Comparison of ENCODE assay signal across 28 cellular contexts in genomic region chr5:142852361-142852760, GRCh38.
"Had no signal": no experiment of that assay in that cellular context is flagged by ENCODE, and none has a peak within 500 bp of the region (broad histone marks: within the 10 kb centered on the region; RNA-seq: fewer than 3 reads in every experiment).

No MANE protein-coding gene starts in this region.

- H3K4me3 ChIP-seq: colonic mucosa, lung, right lobe of liver, smooth muscle cell, stomach, thyroid gland, vagina had no signal

- DNase-seq: colonic mucosa; effector CD8-positive, alpha-beta T cell; endodermal cell; hypothalamus; immature natural killer cell; islet precursor cell; kidney glomerular epithelial cell; mesenchymal stem cell; midbrain; naive thymus-derived CD8-positive, alpha-beta T cell; right lobe of liver; stimulated activated CD4-positive, alpha-beta T cell treated with anti-CD3 and anti-CD28 coated beads, Interleukin-12 subunit alpha, Interleukin-12 subunit beta, amount 100 ng/mL, for 4 hours; stimulated activated CD4-positive, alpha-beta T cell treated with anti-CD3 and anti-CD28 coated beads, Interleukin-1b, Interleukin-23, amount 100 ng/mL, for 48 hours; stimulated activated CD4-positive, alpha-beta T cell treated with anti-CD3 and anti-CD28 coated beads, Interleukin-4, amount 100 ng/mL, for 1 hour; stimulated activated naive CD4-positive, alpha-beta T cell treated with Interleukin-2 at 50 U/mL for 16 hours; stomach; thyroid gland; trophoblast cell had no signal

- ATAC-seq: esophagus mucosa; naive thymus-derived CD8-positive, alpha-beta T cell; stimulated activated effector memory CD8-positive, alpha-beta T cell treated with anti-CD3 and anti-CD28 coated beads, Interleukin-12 subunit alpha, Interleukin-12 subunit beta, amount 100 ng/mL, for 72 hours had no signal

- H3K9me3 Mint-ChIP-seq: dendritic cell treated with granulocyte-macrophage colony-stimulating factor and Interleukin-4, amounts not matched to agents 40 ng/mL and 50 ng/mL, for 4 days; endodermal cell; immature natural killer cell; naive thymus-derived CD8-positive, alpha-beta T cell; stimulated activated effector memory CD8-positive, alpha-beta T cell treated with anti-CD3 and anti-CD28 coated beads, Interleukin-12 subunit alpha, Interleukin-12 subunit beta, amount 100 ng/mL, for 72 hours had no signal

- H3K4me3 Mint-ChIP-seq: dendritic cell treated with granulocyte-macrophage colony-stimulating factor and Interleukin-4, amounts not matched to agents 40 ng/mL and 50 ng/mL, for 4 days; endodermal cell; naive thymus-derived CD8-positive, alpha-beta T cell; stimulated activated effector memory CD8-positive, alpha-beta T cell treated with anti-CD3 and anti-CD28 coated beads, Interleukin-12 subunit alpha, Interleukin-12 subunit beta, amount 100 ng/mL, for 72 hours had no signal

- H3K27me3 ChIP-seq: colonic mucosa, right lobe of liver, stomach, thyroid gland, vagina had no signal

- H3K27me3 Mint-ChIP-seq: dendritic cell treated with granulocyte-macrophage colony-stimulating factor and Interleukin-4, amounts not matched to agents 40 ng/mL and 50 ng/mL, for 4 days; naive thymus-derived CD8-positive, alpha-beta T cell; progenitor cell of endocrine pancreas had no signal

- H3K4me1 ChIP-seq: parathyroid adenoma, right lobe of liver had no signal

- H3K36me3 ChIP-seq: colonic mucosa, right lobe of liver, stomach, thyroid gland, vagina had no signal

- H3K36me3 Mint-ChIP-seq: immature natural killer cell; naive thymus-derived CD8-positive, alpha-beta T cell; stimulated activated effector memory CD8-positive, alpha-beta T cell treated with anti-CD3 and anti-CD28 coated beads, Interleukin-12 subunit alpha, Interleukin-12 subunit beta, amount 100 ng/mL, for 72 hours had no signal

- H3K27ac Mint-ChIP-seq: dendritic cell treated with granulocyte-macrophage colony-stimulating factor and Interleukin-4, amounts not matched to agents 40 ng/mL and 50 ng/mL, for 4 days; endodermal cell; progenitor cell of endocrine pancreas; stimulated activated effector memory CD8-positive, alpha-beta T cell treated with anti-CD3 and anti-CD28 coated beads, Interleukin-12 subunit alpha, Interleukin-12 subunit beta, amount 100 ng/mL, for 72 hours had no signal

- H3K4me2 ChIP-seq: smooth muscle cell had no signal

- H2AFZ ChIP-seq: parathyroid adenoma had no signal

- H3K9ac ChIP-seq: parathyroid adenoma had no signal

- FAIRE-seq: frontal cortex had no signal

- H3K79me2 ChIP-seq: parathyroid adenoma had no signal

- H3K27ac ChIP-seq: colonic mucosa, epithelial cell of prostate, parathyroid adenoma, right lobe of liver, thyroid gland, vagina had no signal

- H3K9me3 ChIP-seq: colonic mucosa, right lobe of liver, stomach, thyroid gland, vagina had no signal
